Comparison of ENCODE assay signal across 12 cellular contexts in genomic region chr12:114679942-114680341, GRCh38. TPM values are rescaled to one million over a fixed set of nuclear protein-coding genes. Genes with fewer than 3 reads are reported as not detected.
DNase-seq lines count a peak whose midpoint lies in the region; ATAC-seq, FAIRE-seq and TF ChIP-seq lines count a peak whose summit lies in the region.
"Had no signal": no experiment of that assay in that cellular context is flagged by ENCODE, and none has a peak within 500 bp of the region (broad histone marks: within the 10 kb centered on the region; RNA-seq: fewer than 3 reads in every experiment).

No MANE protein-coding gene starts in this region.

- DNase-seq in H9 (no peak), astrocyte (ENCODE audit: low read depth) (no peak), kidney epithelial cell (ENCODE audit: low read depth) (no peak), NCI-H226 (no peak)
- DNase-seq in activated CD8-positive, alpha-beta memory T cell treated with anti-CD3 and anti-CD28 coated beads for 24 hours = no peak
- DNase-seq: activated gamma-delta T cell, glutamatergic neuron, NCI-H446 treated with DMSO at 0.1 percent for 48 hours had no signal

- H3K9ac ChIP-seq in H9 (ENCODE audit: extremely low read depth, insufficient read length, low read length) = no peak overlapping the region
- peak overlapping the region; percentile 98 for H3K9ac ChIP-seq in astrocyte (ENCODE audit: low read length)
- H3K9ac ChIP-seq in skeletal muscle tissue (ENCODE audit: low read depth in 1 of 3, low read length in 3 of 3) = peak overlapping the region in 1 of 3 donors; percentile 7

- H3K4me1 ChIP-seq in H9 (ENCODE audit: insufficient read depth, low read length) (peaks cover 11% of the 10 kb centered on the region), astrocyte (ENCODE audit: insufficient read depth, low read length) (peaks cover 12% of the 10 kb centered on the region), skeletal muscle tissue (ENCODE audit: control insufficient read depth in 3 of 3, insufficient read depth in 3 of 3, low read length in 3 of 3) (peaks cover 8 to 21% (median 9%) of the 10 kb centered on the region in 3 donors)

- H4K91ac ChIP-seq in H9 (ENCODE audit: insufficient read length, low read depth, low read length) = no peak overlapping the region

- H2BK20ac ChIP-seq in H9 (ENCODE audit: low read depth, low read length, poor library complexity, severe bottlenecking) = no peak overlapping the region

- peaks cover 15% of the 10 kb centered on the region for H3K36me3 ChIP-seq in astrocyte (ENCODE audit: insufficient read depth, low read length)
- no peaks in the 10 kb centered on the region for H3K36me3 ChIP-seq in kidney epithelial cell (ENCODE audit: control insufficient read depth, insufficient read depth, low read length)
- peaks cover 8 to 33% (median 13%) of the 10 kb centered on the region in 3 donors for H3K36me3 ChIP-seq in skeletal muscle tissue (ENCODE audit: control insufficient read depth in 3 of 3, insufficient read depth in 3 of 3, low read length in 3 of 3)

- no peak overlapping the region for H3K4ac ChIP-seq in H9 (ENCODE audit: low read depth, low read length)

- H3K4me1 Mint-ChIP-seq in H9 (peaks cover 50 to 56% of the 10 kb centered on the region in 2 experiments), astrocyte (ENCODE audit: low read depth, unreplicated experiment) (peaks cover 2% of the 10 kb centered on the region)

- no peak overlapping the region for H3K14ac ChIP-seq in H9 (ENCODE audit: insufficient read depth, low read length)

- H3K36me3 Mint-ChIP-seq in H9 (ENCODE audit: insufficient read depth in 1 of 3, low read depth in 3 of 3) = no peaks in the 10 kb centered on the region
- H3K36me3 Mint-ChIP-seq in astrocyte (ENCODE audit: low read depth, unreplicated experiment) = peaks cover 4% of the 10 kb centered on the region

- H3K9me3 Mint-ChIP-seq in H9 (peaks cover 2 to 12% of the 10 kb centered on the region in 2 experiments; a peak in 3 of 5 replicates), astrocyte (ENCODE audit: unreplicated experiment) (peaks cover 17% of the 10 kb centered on the region)

- 0 out of 5 replicates have a peak overlapping the region, but pooled peaks of 1 of the 2 experiments have one; percentile 12 for H3K4me3 Mint-ChIP-seq in H9
- no peak overlapping the region for H3K4me3 Mint-ChIP-seq in astrocyte (ENCODE audit: unreplicated experiment)

- H3K4me3 ChIP-seq in astrocyte (ENCODE audit: insufficient read depth, low read depth, low read length) (peak overlapping the region; percentile 95), kidney epithelial cell (ENCODE audit: low read depth, low read length) (peak overlapping the region; percentile 23), skeletal muscle tissue (ENCODE audit: low read length in 3 of 3) (peak overlapping the region in 2 of 3 donors; percentile 91 to 95)

- WGBS in H9 (ENCODE audit: extremely low coverage, insufficient read length, low lambda C conversion rate) = no CpG with 5 or more reads among the region's 11 CpGs

- H3T11ph ChIP-seq in H9 (ENCODE audit: low read length) = no peak overlapping the region

- no peak overlapping the region for H3K23ac ChIP-seq in H9 (ENCODE audit: insufficient read length, low read depth, low read length)

- H4K20me1 ChIP-seq in H9 (ENCODE audit: control insufficient read depth, insufficient read depth, insufficient read length) (no peaks in the 10 kb centered on the region), astrocyte (ENCODE audit: insufficient read depth, low read length) (peaks cover 47% of the 10 kb centered on the region)

- H3K9me3 ChIP-seq in H9 (ENCODE audit: control insufficient read depth, low read depth, low read length) = no peaks in the 10 kb centered on the region
- H3K9me3 ChIP-seq in astrocyte (ENCODE audit: insufficient read depth, low read depth, low read length) = no peaks in the 10 kb centered on the region
- no peaks in the 10 kb centered on the region for H3K9me3 ChIP-seq in skeletal muscle tissue (ENCODE audit: control insufficient read depth in 3 of 3, low read length in 3 of 3)

- H3K23me2 ChIP-seq in H9 (ENCODE audit: insufficient read length, low read depth, low read length, poor library complexity, severe bottlenecking) = peaks cover 10% of the 10 kb centered on the region

- H3K79me2 ChIP-seq in H9 (ENCODE audit: insufficient read depth, low read length) (no peaks in the 10 kb centered on the region), astrocyte (ENCODE audit: insufficient read depth, low read length) (peaks cover 89% of the 10 kb centered on the region)

- no peak overlapping the region for H3K27ac ChIP-seq in H9 (ENCODE audit: insufficient read length, low read depth, low read length)
- H3K27ac ChIP-seq in astrocyte (ENCODE audit: low read depth, low read length) = peak overlapping the region; percentile 71
- H3K27ac ChIP-seq in skeletal muscle tissue (ENCODE audit: low read depth, low read length) = no peak overlapping the region

- no peak overlapping the region for H3K18ac ChIP-seq in H9 (ENCODE audit: insufficient read length, low read depth, low read length)

- no peak overlapping the region for H2BK15ac ChIP-seq in H9 (ENCODE audit: low read depth, low read length)

- H3K56ac ChIP-seq in H9 (ENCODE audit: insufficient read length, low read depth, low read length) = no peak overlapping the region

- H3K4me2 ChIP-seq in H9 (ENCODE audit: insufficient read depth, insufficient read length, low read length) (peak overlapping the region; percentile 4), astrocyte (ENCODE audit: low read length) (peak overlapping the region; percentile 93)

- H3K27ac Mint-ChIP-seq in H9 (no peak overlapping the region; a peak in 1 of 7 replicates), astrocyte (ENCODE audit: unreplicated experiment) (no peak overlapping the region)

- H2AK5ac ChIP-seq in H9 (ENCODE audit: insufficient read length, low read length) = no peak overlapping the region

- H3K27me3 Mint-ChIP-seq in H9 (ENCODE audit: low read depth) (peaks cover 99% of the 10 kb centered on the region), astrocyte (ENCODE audit: low read depth, unreplicated experiment) (peaks cover 93% of the 10 kb centered on the region)

- no peak overlapping the region for H2BK12ac ChIP-seq in H9 (ENCODE audit: insufficient read length, low read depth, low read length)

- H4K5ac ChIP-seq in H9 (ENCODE audit: insufficient read length, low read depth, low read length) = no peak overlapping the region

- no peak overlapping the region for H4K8ac ChIP-seq in H9 (replicated peaks; ENCODE audit: insufficient read length, low read depth, low read length)

- no peak for FAIRE-seq in astrocyte (lab: Jason Lieb, UNC)
- FAIRE-seq: GM19239 had no signal

- no peak overlapping the region for H2BK5ac ChIP-seq in H9 (ENCODE audit: insufficient read length, low read length)

- H2BK120ac ChIP-seq in H9 (ENCODE audit: low read depth, low read length, poor library complexity, severe bottlenecking) = no peak overlapping the region

- H2AFZ ChIP-seq in H9 (ENCODE audit: low read length) = no peak overlapping the region
- no peak overlapping the region for H2AFZ ChIP-seq in astrocyte (ENCODE audit: low read depth, low read length)

- no peaks in the 10 kb centered on the region for H3K79me1 ChIP-seq in H9 (ENCODE audit: insufficient read depth, low read depth, low read length, poor library complexity, severe bottlenecking)

- H3K27me3 ChIP-seq in H9 (ENCODE audit: insufficient read depth, low read length) (peaks cover 86% of the 10 kb centered on the region), astrocyte (ENCODE audit: insufficient read depth, low read length) (no peaks in the 10 kb centered on the region), kidney epithelial cell (ENCODE audit: control insufficient read depth, insufficient read depth, low read length) (no peaks in the 10 kb centered on the region), skeletal muscle tissue (ENCODE audit: control insufficient read depth in 3 of 3, insufficient read depth in 3 of 3, low read length in 3 of 3) (no peaks in the 10 kb centered on the region)

- ATAC-seq in GM18861 (IDR thresholded peaks at IDR 0.05; ENCODE audit: unreplicated experiment) (no peak), HG03469 (IDR thresholded peaks at IDR 0.05; ENCODE audit: unreplicated experiment) (no peak)

- no peak for TF ChIP-seq CTCF in H9 (conservative IDR thresholded peaks at IDR 0.05)
- no peak for TF ChIP-seq CTCF in astrocyte (IDR thresholded peaks at IDR 0.05; ENCODE audit: insufficient read depth, low read depth, low read length)
- no peak for TF ChIP-seq CTCF in kidney epithelial cell (IDR thresholded peaks at IDR 0.05; ENCODE audit: insufficient read depth, low read length, poor library complexity, severe bottlenecking)

RNA-seq across cellular contexts. Expression of gene TBX3, which starts 4.0 kb away (rescaled TPM):
- 0.04 and 0.07 TPM in 2 replicates for total RNA-seq in H9 (2021)
- 1.1 and 2.0 TPM in 2 replicates for total RNA-seq in astrocyte
- 12.2 and 12.7 TPM in 2 replicates for total RNA-seq in kidney epithelial cell
- total RNA-seq in skeletal muscle tissue = 16.7 TPM

Comparison
In these comparisons a context has a peak if more than half of its experiments do, and no peak if none do; other contexts are left out.
1. H3K4me3 ChIP-seq: peak in every context shown above with its lines; median percentile 95 in astrocyte; 93 in skeletal muscle tissue; 23 in kidney epithelial cell.